Comparison of ENCODE assay signal across 24 cellular contexts in genomic region chr2:24201496-24201895, GRCh38. TPM values are rescaled to one million over a fixed set of nuclear protein-coding genes. Genes with fewer than 3 reads are reported as not detected.
DNase-seq lines count a peak whose midpoint lies in the region; ATAC-seq, FAIRE-seq and TF ChIP-seq lines count a peak whose summit lies in the region.
"Had no signal": no experiment of that assay in that cellular context is flagged by ENCODE, and none has a peak within 500 bp of the region (broad histone marks: within the 10 kb centered on the region; RNA-seq: fewer than 3 reads in every experiment).

No MANE protein-coding gene starts in this region.

- no peaks in the 10 kb centered on the region for H3K27me3 Mint-ChIP-seq in astrocyte (ENCODE audit: low read depth, unreplicated experiment)

- intact Hi-C loops in upper lobe of right lung (cut with DNase I), result no loop called here

- H3K9me3 Mint-ChIP-seq in astrocyte (ENCODE audit: unreplicated experiment), result no peaks in the 10 kb centered on the region
- H3K9me3 Mint-ChIP-seq: GM23338; T-helper 1 cell treated with Interleukin-12 subunit alpha and Interleukin-12 subunit beta and Interleukin-4 antibody, amounts not matched to agents 30 μg/mL and 1 μg/mL, for 36 hours had no signal

- H3K18ac ChIP-seq in mesenchymal stem cell (ENCODE audit: low read depth in 1 of 2, low read length in 2 of 2), result no peak overlapping the region

- no peak for TF ChIP-seq CTCF in astrocyte (IDR thresholded peaks at IDR 0.05; ENCODE audit: insufficient read depth, low read depth, low read length)
- TF ChIP-seq CTCF in fibroblast of mammary gland (conservative IDR thresholded peaks at IDR 0.05; ENCODE audit: control insufficient read depth, insufficient read depth, low read depth, low read length), result no peak
- TF ChIP-seq CTCF in upper lobe of right lung (IDR thresholded peaks at IDR 0.05), result no peak

- peak overlapping the region; percentile 86 for H3K27ac Mint-ChIP-seq in astrocyte (ENCODE audit: unreplicated experiment)
- H3K27ac Mint-ChIP-seq: GM23338; T-helper 1 cell treated with Interleukin-12 subunit alpha and Interleukin-12 subunit beta and Interleukin-4 antibody, amounts not matched to agents 30 μg/mL and 1 μg/mL, for 36 hours had no signal

- H3K4me1 ChIP-seq in astrocyte (ENCODE audit: insufficient read depth, low read length) (no peaks in the 10 kb centered on the region), mesenchymal stem cell (ENCODE audit: control insufficient read depth, insufficient read depth, low read depth, low read length) (peaks cover 21% of the 10 kb centered on the region), upper lobe of right lung (no peaks in the 10 kb centered on the region)
- H3K4me1 ChIP-seq: esophagus squamous epithelium, lower lobe of right lung, right lobe of liver, testis had no signal

- no peak for DNase-seq in astrocyte (ENCODE audit: low read depth)
- DNase-seq in fibroblast of mammary gland (ENCODE audit: low read depth), result peak; percentile 25
- peak; percentile 7 for DNase-seq in mesenchymal stem cell
- no peak for DNase-seq in upper lobe of right lung
- DNase-seq: activated CD4-positive, alpha-beta T cell treated with anti-CD3 and anti-CD28 coated beads, Interleukin-2, amount 50 U/mL, for 1 hour; activated effector memory CD4-positive, alpha-beta T cell treated with anti-CD3 and anti-CD28 coated beads, Interleukin-2, amount 50 U/mL, for 16 hours; central memory CD4-positive, alpha-beta T cell; effector CD8-positive, alpha-beta T cell; esophagus squamous epithelium; immature natural killer cell; lower lobe of right lung; MM.1S; NCI-H146; NCI-H2171; NCI-H69; right lobe of liver; testis had no signal

- no peak overlapping the region for H4K91ac ChIP-seq in mesenchymal stem cell (ENCODE audit: low read length)

- no peak overlapping the region for H3K14ac ChIP-seq in mesenchymal stem cell (ENCODE audit: low read length in 2 of 2)

- no peak overlapping the region for H2BK12ac ChIP-seq in mesenchymal stem cell (ENCODE audit: low read length in 2 of 2)

- H3K4me3 ChIP-seq in astrocyte (ENCODE audit: insufficient read depth, low read depth, low read length) (no peak overlapping the region), fibroblast of mammary gland (ENCODE audit: control insufficient read depth, low read depth, low read length) (no peak overlapping the region), mesenchymal stem cell (ENCODE audit: insufficient read depth in 1 of 2, low read depth in 1 of 2, low read length in 2 of 2) (no peak overlapping the region), upper lobe of right lung (no peak overlapping the region)
- H3K4me3 ChIP-seq: esophagus squamous epithelium, GM12878, GM23338, lower lobe of right lung, right lobe of liver, testis had no signal

- H2AK5ac ChIP-seq in mesenchymal stem cell (ENCODE audit: low read length, severe bottlenecking), result no peak overlapping the region

- H3K36me3 Mint-ChIP-seq in astrocyte (ENCODE audit: low read depth, unreplicated experiment), result peaks cover 29% of the 10 kb centered on the region

- H2BK5ac ChIP-seq in mesenchymal stem cell (ENCODE audit: low read depth, low read length, poor library complexity, severe bottlenecking), result no peak overlapping the region

- no peaks in the 10 kb centered on the region for H3K79me2 ChIP-seq in astrocyte (ENCODE audit: insufficient read depth, low read length)

- no peaks in the 10 kb centered on the region for H3K79me1 ChIP-seq in mesenchymal stem cell (replicated peaks; ENCODE audit: low read length, poor library complexity, severe bottlenecking)

- H3K4me1 Mint-ChIP-seq in astrocyte (ENCODE audit: low read depth, unreplicated experiment), result peaks cover 15% of the 10 kb centered on the region
- H3K4me1 Mint-ChIP-seq: immature natural killer cell had no signal

- H3K36me3 ChIP-seq in astrocyte (ENCODE audit: insufficient read depth, low read length) (no peaks in the 10 kb centered on the region), mesenchymal stem cell (ENCODE audit: control insufficient read depth in 1 of 2, insufficient read depth in 2 of 2, low read depth in 1 of 2, low read length in 2 of 2) (peaks cover 29 to 34% of the 10 kb centered on the region in 2 experiments), upper lobe of right lung (peaks cover 41% of the 10 kb centered on the region)

- H2AFZ ChIP-seq in astrocyte (ENCODE audit: low read depth, low read length) (no peak overlapping the region), mesenchymal stem cell (ENCODE audit: low read depth, low read length) (no peak overlapping the region)
- H2AFZ ChIP-seq: GM23338 had no signal

- H2BK15ac ChIP-seq in mesenchymal stem cell (ENCODE audit: low read depth, poor library complexity, severe bottlenecking), result no peak overlapping the region

- FAIRE-seq in astrocyte (lab: Jason Lieb, UNC), result no peak
- FAIRE-seq: GM12878 had no signal

- H3K4ac ChIP-seq in mesenchymal stem cell (ENCODE audit: low read depth in 1 of 2, low read length in 2 of 2), result no peak overlapping the region

- WGBS in mesenchymal stem cell, result 90% methylated on average over 9 of the region's 10 CpGs

- no peak overlapping the region for H3K23ac ChIP-seq in mesenchymal stem cell (ENCODE audit: low read length in 2 of 2)

- H3K4me2 ChIP-seq in astrocyte (ENCODE audit: low read length), result no peak overlapping the region
- no peak overlapping the region for H3K4me2 ChIP-seq in mesenchymal stem cell (ENCODE audit: low read length, poor library complexity, severe bottlenecking)
- H3K4me2 ChIP-seq: GM23338 had no signal

- H3K9ac ChIP-seq in astrocyte (ENCODE audit: low read length) (no peak overlapping the region), mesenchymal stem cell (ENCODE audit: low read length) (peak overlapping the region; percentile 72)

- no peaks in the 10 kb centered on the region for H3K9me3 ChIP-seq in astrocyte (ENCODE audit: insufficient read depth, low read depth, low read length)
- H3K9me3 ChIP-seq in mesenchymal stem cell (ENCODE audit: control insufficient read depth, low read length), result no peaks in the 10 kb centered on the region
- H3K9me3 ChIP-seq in upper lobe of right lung, result no peaks in the 10 kb centered on the region
- H3K9me3 ChIP-seq: esophagus squamous epithelium, lower lobe of right lung, right lobe of liver, testis had no signal

- no peak overlapping the region for H3K4me3 Mint-ChIP-seq in astrocyte (ENCODE audit: unreplicated experiment)
- H3K4me3 Mint-ChIP-seq: GM23338; immature natural killer cell; T-helper 1 cell treated with Interleukin-12 subunit alpha and Interleukin-12 subunit beta and Interleukin-4 antibody, amounts not matched to agents 30 μg/mL and 1 μg/mL, for 36 hours had no signal

- no peak overlapping the region for H3K27ac ChIP-seq in astrocyte (ENCODE audit: low read depth, low read length)
- H3K27ac ChIP-seq in mesenchymal stem cell (ENCODE audit: low read length, poor library complexity, severe bottlenecking), result no peak overlapping the region
- H3K27ac ChIP-seq in upper lobe of right lung, result no peak overlapping the region
- H3K27ac ChIP-seq: esophagus squamous epithelium, lower lobe of right lung, right lobe of liver, testis, VCaP had no signal

- no peaks in the 10 kb centered on the region for H4K20me1 ChIP-seq in astrocyte (ENCODE audit: insufficient read depth, low read length)

- ATAC-seq in upper lobe of right lung (peak; percentile 21), HG02852 (IDR thresholded peaks at IDR 0.05; ENCODE audit: unreplicated experiment) (no peak), HG03175 (IDR thresholded peaks at IDR 0.05; ENCODE audit: unreplicated experiment) (no peak), GM19395 (IDR thresholded peaks at IDR 0.05; ENCODE audit: unreplicated experiment) (no peak)
- ATAC-seq: GM12878, GM23338 had no signal

- no peaks in the 10 kb centered on the region for H3K27me3 ChIP-seq in astrocyte (ENCODE audit: insufficient read depth, low read length)
- no peaks in the 10 kb centered on the region for H3K27me3 ChIP-seq in mesenchymal stem cell (ENCODE audit: control insufficient read depth in 1 of 2, insufficient read depth in 1 of 2, low read length in 2 of 2)
- H3K27me3 ChIP-seq in upper lobe of right lung, result no peaks in the 10 kb centered on the region
- H3K27me3 ChIP-seq: esophagus squamous epithelium, right lobe of liver, testis had no signal

- H2BK120ac ChIP-seq in mesenchymal stem cell (ENCODE audit: low read depth, low read length), result no peak overlapping the region

- H4K8ac ChIP-seq in mesenchymal stem cell (ENCODE audit: low read length), result no peak overlapping the region

RNA-seq across cellular contexts. Expression of gene FAM228A, which starts 26.6 kb away (rescaled TPM):
- not detected in 2 replicates for total RNA-seq in astrocyte
- polyA plus RNA-seq in mesenchymal stem cell (2013, experiment 1 of 2), result 0.76 TPM
- 0.52 TPM for polyA plus RNA-seq in mesenchymal stem cell (2013, experiment 2 of 2)
- total RNA-seq in upper lobe of right lung, result 0.64 TPM
- total RNA-seq: GM12878 had no signal

Comparison
In these comparisons a context has a peak if more than half of its experiments do, and no peak if none do; other contexts are left out.
1. DNase-seq: peak in fibroblast of mammary gland (single experiment) and mesenchymal stem cell (single experiment); none in astrocyte (single experiment) and upper lobe of right lung (single experiment).